ENCODE assay signal across 26 cellular contexts in the genomic region with DNA sequence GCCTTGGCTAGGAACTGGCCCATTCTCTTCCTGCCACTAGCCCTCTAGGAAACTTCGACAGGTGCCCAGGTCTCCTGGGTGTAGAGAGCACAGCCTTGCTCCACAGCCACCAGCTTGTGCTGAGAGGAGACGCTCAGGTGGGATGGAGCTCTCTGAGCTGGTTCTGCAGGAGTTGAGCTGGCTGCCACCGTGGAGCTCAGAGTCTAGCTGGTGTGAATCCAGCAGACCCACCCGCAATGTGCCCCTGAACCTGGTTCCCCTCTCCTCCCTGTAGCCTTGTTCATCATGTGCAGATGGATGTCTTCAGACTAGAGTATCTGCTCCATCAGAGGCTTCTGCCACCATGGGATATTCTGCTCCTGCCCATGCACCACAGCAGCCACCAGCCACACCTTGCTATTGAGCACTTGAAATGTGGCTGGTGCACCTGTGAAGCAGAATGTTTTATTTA.
A peak's percentile ranks its signal among the peaks of the same experiment; 100 is the strongest.
DNase-seq lines count a peak whose midpoint lies in the region; ATAC-seq, FAIRE-seq and TF ChIP-seq lines count a peak whose summit lies in the region.
"Had no signal": no experiment of that assay in that cellular context is flagged by ENCODE, and none has a peak within 500 bp of the region (broad histone marks: within the 10 kb centered on the region; RNA-seq: fewer than 3 reads in every experiment).

No MANE protein-coding gene starts in this region.

- intact Hi-C loops in kidney (cut with DNase I) (no loop called here), stomach (cut with DNase I; ENCODE audit: low total_unique reads) (no loop called here), A673 (cut with micrococcal nuclease; ENCODE audit: unreplicated experiment) (no loop called here), Calu3 (cut with micrococcal nuclease; ENCODE audit: unreplicated experiment) (no loop called here)

- WGBS in stomach, 5 donors, result 80 to 88% (median 87%) methylated on average over 4 of the region's 4 CpGs

- H3K4me3 Mint-ChIP-seq in Calu3 (ENCODE audit: low read depth, unreplicated experiment), result no peak overlapping the region
- H3K4me3 Mint-ChIP-seq: activated naive CD8-positive, alpha-beta T cell treated with anti-CD3 and anti-CD28 coated beads for 36 hours; CD4-positive, CD25-positive, alpha-beta regulatory T cell; GM23338; immature natural killer cell; nephron progenitor cell had no signal

- H3K9ac ChIP-seq in kidney (ENCODE audit: low read length in 2 of 2), result no peak overlapping the region

- H3K4me1 ChIP-seq in RWPE2 (ENCODE audit: insufficient read depth, poor library complexity, severe bottlenecking), result no peaks in the 10 kb centered on the region
- H3K4me1 ChIP-seq in kidney (ENCODE audit: control insufficient read depth in 1 of 2, insufficient read depth in 1 of 2, low read depth in 1 of 2, low read length in 2 of 2), result peaks cover 0 to 16% of the 10 kb centered on the region in 2 donors
- peaks cover 0 to 11% (median 0%) of the 10 kb centered on the region in 4 donors for H3K4me1 ChIP-seq in stomach
- H3K4me1 ChIP-seq in A673 (ENCODE audit: insufficient read depth, low read length, poor library complexity, severe bottlenecking), result peaks cover 8% of the 10 kb centered on the region
- H3K4me1 ChIP-seq: breast epithelium, pancreas had no signal

- BruUV-seq in A673 (replicated peaks; lab: Mats Ljungman, UMichigan) (no TSS peak), Calu3 (replicated peaks; lab: Mats Ljungman, UMichigan) (no TSS peak)

- peak; percentile 12 for DNase-seq in activated CD4-positive, CD25-positive, alpha-beta regulatory T cell treated with anti-CD3 and anti-CD28 coated beads, Interleukin-2, amount 50 U/mL, for 72 hours
- DNase-seq in activated CD4-positive, CD25-positive, alpha-beta regulatory T cell (lab: John Stamatoyannopoulos, UW), result no peak
- DNase-seq in RWPE2 (ENCODE audit: low spot score) (peak; percentile 40), kidney (peak; percentile 35), stomach (peak; percentile 17), GF-D8 (lab: John Stamatoyannopoulos, UW) (no peak), A673 (ENCODE audit: low spot score) (no peak), Calu3 (no peak)
- DNase-seq: 8988T; activated CD4-positive, alpha-beta T cell treated with anti-CD3 and anti-CD28 coated beads, Interleukin-2, amount 50 U/mL, for 48 hours; activated naive CD8-positive, alpha-beta T cell treated with anti-CD3 and anti-CD28 coated beads for 36 hours; activated T-cell treated with anti-CD3 and anti-CD28 coated beads for 4 hours; anterior cingulate cortex; CD4-positive, CD25-positive, alpha-beta regulatory T cell; effector memory CD4-positive, alpha-beta T cell; immature natural killer cell; NCI-H2107; NCI-H748 treated with DMSO at 0.1 percent for 48 hours; nephron progenitor cell; pancreas; retina had no signal

- no peak overlapping the region for H3K27ac Mint-ChIP-seq in Calu3 (ENCODE audit: unreplicated experiment)
- H3K27ac Mint-ChIP-seq: activated naive CD8-positive, alpha-beta T cell treated with anti-CD3 and anti-CD28 coated beads for 36 hours; activated T-helper 2 cell treated with anti-CD3 and anti-CD28 coated beads, Interferon-gamma antibody, Interleukin-2, Interleukin-4, amounts not matched to agents 10 μg/mL and 5 μg/mL and 100 μg/mL, durations not matched to agents 14 hours and 24 hours and 36 hours; CD4-positive, CD25-positive, alpha-beta regulatory T cell; GM23338; immature natural killer cell; nephron progenitor cell had no signal

- no peak for FAIRE-seq in kidney (lab: Jason Lieb, UNC)
- FAIRE-seq: D721Med, pancreas had no signal

- H3K4me1 Mint-ChIP-seq in Calu3 (ENCODE audit: low read depth, unreplicated experiment), result no peaks in the 10 kb centered on the region
- H3K4me1 Mint-ChIP-seq: activated naive CD8-positive, alpha-beta T cell treated with anti-CD3 and anti-CD28 coated beads for 36 hours; CD4-positive, CD25-positive, alpha-beta regulatory T cell; GM23338; immature natural killer cell had no signal

- TF ChIP-seq POLR2A in stomach (IDR thresholded peaks at IDR 0.05), result no peak

- CTCF ChIA-PET in A673 (lab: Charles Lee) (no interaction called here), Calu3 (lab: Charles Lee) (no interaction called here)

- POLR2A ChIA-PET in A673 (lab: Charles Lee; ENCODE audit: low non-redundant PET), result no interaction called here

- no peaks in the 10 kb centered on the region for H3K36me3 ChIP-seq in RWPE2 (ENCODE audit: low read depth)
- no peaks in the 10 kb centered on the region for H3K36me3 ChIP-seq in kidney (ENCODE audit: control insufficient read depth in 1 of 2, insufficient read depth in 2 of 2, low read length in 2 of 2)
- H3K36me3 ChIP-seq in stomach, result no peaks in the 10 kb centered on the region
- H3K36me3 ChIP-seq in A673 (ENCODE audit: insufficient read depth, low read length, poor library complexity, severe bottlenecking), result no peaks in the 10 kb centered on the region
- H3K36me3 ChIP-seq: breast epithelium, pancreas, upper lobe of left lung had no signal

- no peaks in the 10 kb centered on the region for H3K9me3 Mint-ChIP-seq in Calu3 (ENCODE audit: low read depth, unreplicated experiment)
- H3K9me3 Mint-ChIP-seq: activated naive CD8-positive, alpha-beta T cell treated with anti-CD3 and anti-CD28 coated beads for 36 hours; activated T-helper 2 cell treated with anti-CD3 and anti-CD28 coated beads, Interferon-gamma antibody, Interleukin-2, Interleukin-4, amounts not matched to agents 10 μg/mL and 5 μg/mL and 100 μg/mL, durations not matched to agents 14 hours and 24 hours and 36 hours; CD4-positive, CD25-positive, alpha-beta regulatory T cell; immature natural killer cell had no signal

- TF ChIP-seq CTCF in RWPE2 (IDR thresholded peaks at IDR 0.05; ENCODE audit: poor library complexity, severe bottlenecking) (no peak), kidney (IDR thresholded peaks at IDR 0.05; ENCODE audit: borderline replicate concordance, extremely low read depth, insufficient read depth) (no peak), stomach (IDR thresholded peaks at IDR 0.05) (no peak), A673 (conservative IDR thresholded peaks at IDR 0.05; ENCODE audit: low read depth, low read length) (no peak), Calu3 (IDR thresholded peaks at IDR 0.05; ENCODE audit: unreplicated experiment) (no peak)

- H3K9me3 ChIP-seq in RWPE2 (ENCODE audit: severe bottlenecking), result no peaks in the 10 kb centered on the region
- peaks cover 2 to 5% of the 10 kb centered on the region in 2 donors for H3K9me3 ChIP-seq in kidney (ENCODE audit: control insufficient read depth in 1 of 2, low read length in 2 of 2)
- H3K9me3 ChIP-seq in stomach, result peaks cover 0 to 6% (median 5%) of the 10 kb centered on the region in 4 donors
- H3K9me3 ChIP-seq in A673 (ENCODE audit: low read depth, low read length, poor library complexity, severe bottlenecking), result peaks cover 6% of the 10 kb centered on the region
- H3K9me3 ChIP-seq: pancreas had no signal

- H3K27me3 Mint-ChIP-seq in Calu3 (ENCODE audit: unreplicated experiment), result peaks cover 47% of the 10 kb centered on the region
- H3K27me3 Mint-ChIP-seq: activated naive CD8-positive, alpha-beta T cell treated with anti-CD3 and anti-CD28 coated beads for 36 hours had no signal

- H3K4me3 ChIP-seq in RWPE2 (ENCODE audit: severe bottlenecking) (no peak overlapping the region), kidney (ENCODE audit: low read length in 2 of 2) (no peak overlapping the region), stomach (no peak overlapping the region), A673 (ENCODE audit: low read depth, low read length, poor library complexity, severe bottlenecking) (no peak overlapping the region)
- H3K4me3 ChIP-seq: breast epithelium, GM23338, pancreas, upper lobe of left lung had no signal

- H3K27me3 ChIP-seq in RWPE2 (ENCODE audit: insufficient read depth, poor library complexity, severe bottlenecking) (peaks cover 4% of the 10 kb centered on the region), stomach (peaks cover 0 to 5% (median 0%) of the 10 kb centered on the region in 3 donors), A673 (replicated peaks; ENCODE audit: insufficient read depth, low read depth, low read length, poor library complexity) (no peaks in the 10 kb centered on the region)
- H3K27me3 ChIP-seq: pancreas, upper lobe of left lung had no signal

- no peak overlapping the region for H3K27ac ChIP-seq in RWPE2 (ENCODE audit: poor library complexity, severe bottlenecking)
- H3K27ac ChIP-seq in kidney (ENCODE audit: low read depth in 2 of 2, low read length in 2 of 2), result no peak overlapping the region
- no peak overlapping the region for H3K27ac ChIP-seq in stomach
- H3K27ac ChIP-seq in A673 (ENCODE audit: low read depth, low read length, poor library complexity, severe bottlenecking), result no peak overlapping the region
- H3K27ac ChIP-seq: breast epithelium, pancreas, upper lobe of left lung had no signal

- TF ChIP-seq EP300 in stomach (IDR thresholded peaks at IDR 0.05), result no peak

- H3K36me3 Mint-ChIP-seq in Calu3 (ENCODE audit: insufficient read depth, unreplicated experiment), result no peaks in the 10 kb centered on the region
- H3K36me3 Mint-ChIP-seq: activated naive CD8-positive, alpha-beta T cell treated with anti-CD3 and anti-CD28 coated beads for 36 hours; CD4-positive, CD25-positive, alpha-beta regulatory T cell; immature natural killer cell had no signal

- no peak for ATAC-seq in RWPE2 (ENCODE audit: low read depth)
- ATAC-seq: GM23338, pancreas had no signal

Comparison
In these comparisons a context has a peak if more than half of its experiments do, and no peak if none do; other contexts are left out.
1. DNase-seq: peak in activated CD4-positive, CD25-positive, alpha-beta regulatory T cell treated with anti-CD3 and anti-CD28 coated beads, Interleukin-2, amount 50 U/mL, for 72 hours (single experiment), RWPE2 (single experiment), kidney (single experiment) and stomach (single experiment); none in activated CD4-positive, CD25-positive, alpha-beta regulatory T cell (0 of 4), GF-D8 (single experiment), A673 (single experiment) and Calu3 (single experiment).